18 cellular contexts compared by ENCODE assay signal in the genomic region with DNA sequence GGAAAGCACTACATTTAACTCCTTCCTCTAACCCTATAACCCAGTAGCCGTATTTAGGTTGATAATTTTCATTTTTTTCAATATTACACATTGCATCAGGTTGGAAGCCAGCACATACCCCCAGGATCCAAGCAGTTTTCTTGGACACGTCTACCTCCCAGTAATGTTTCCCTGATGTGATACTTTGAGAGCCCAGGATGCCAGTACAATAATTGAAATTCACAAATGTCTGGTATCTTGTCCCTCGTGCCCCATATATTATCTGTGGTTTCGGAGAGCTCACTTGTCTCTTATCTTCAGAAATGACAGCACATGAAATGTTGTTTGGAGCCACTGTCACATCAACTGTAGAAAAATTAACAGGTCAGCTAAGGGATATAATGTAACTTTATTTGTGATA. TPM values are rescaled to one million over a fixed set of nuclear protein-coding genes. Genes with fewer than 3 reads are reported as not detected.
DNase-seq lines count a peak whose midpoint lies in the region; ATAC-seq, FAIRE-seq and TF ChIP-seq lines count a peak whose summit lies in the region.
"Had no signal": no experiment of that assay in that cellular context is flagged by ENCODE, and none has a peak within 500 bp of the region (broad histone marks: within the 10 kb centered on the region; RNA-seq: fewer than 3 reads in every experiment).

No MANE protein-coding gene starts in this region.

- no peak for TF ChIP-seq CTCF in mesothelial cell of epicardium (IDR thresholded peaks at IDR 0.05; ENCODE audit: unreplicated experiment)

- no peak overlapping the region for H3K4me3 Mint-ChIP-seq in activated CD4-positive, alpha-beta T cell treated with anti-CD3 and anti-CD28 coated beads, Interleukin-2, amount 10 ng/mL, durations not matched to agents 24 days and 14 days
- H3K4me3 Mint-ChIP-seq in activated naive CD8-positive, alpha-beta T cell = no peak overlapping the region
- no peak overlapping the region for H3K4me3 Mint-ChIP-seq in activated naive CD8-positive, alpha-beta T cell treated with anti-CD3 and anti-CD28 coated beads, Interleukin-2, amount 50 U/mL, for 24 hours
- no peak overlapping the region for H3K4me3 Mint-ChIP-seq in mesothelial cell of epicardium
- H3K4me3 Mint-ChIP-seq: CD4-positive, alpha-beta T cell; H9 had no signal

- H3K27ac Mint-ChIP-seq in activated CD4-positive, alpha-beta T cell treated with anti-CD3 and anti-CD28 coated beads, Interleukin-2, amount 10 ng/mL, durations not matched to agents 24 days and 14 days = no peak overlapping the region
- H3K27ac Mint-ChIP-seq in activated naive CD8-positive, alpha-beta T cell = peak overlapping the region; percentile 3
- H3K27ac Mint-ChIP-seq in activated naive CD8-positive, alpha-beta T cell treated with anti-CD3 and anti-CD28 coated beads, Interleukin-2, amount 50 U/mL, for 24 hours = no peak overlapping the region
- H3K27ac Mint-ChIP-seq in mesothelial cell of epicardium = peak overlapping the region; percentile 8
- H3K27ac Mint-ChIP-seq: CD4-positive, alpha-beta T cell; H9 had no signal

- H3K36me3 Mint-ChIP-seq in activated CD4-positive, alpha-beta T cell treated with anti-CD3 and anti-CD28 coated beads, Interleukin-2, amount 10 ng/mL, durations not matched to agents 24 days and 14 days (ENCODE audit: low read depth) = peaks cover 27% of the 10 kb centered on the region
- peaks cover 5% of the 10 kb centered on the region for H3K36me3 Mint-ChIP-seq in activated naive CD8-positive, alpha-beta T cell
- peaks cover 19% of the 10 kb centered on the region for H3K36me3 Mint-ChIP-seq in activated naive CD8-positive, alpha-beta T cell treated with anti-CD3 and anti-CD28 coated beads, Interleukin-2, amount 50 U/mL, for 24 hours (ENCODE audit: low read depth)
- peaks cover 57% of the 10 kb centered on the region for H3K36me3 Mint-ChIP-seq in mesothelial cell of epicardium

- DNase-seq in activated CD4-positive, alpha-beta T cell treated with anti-CD3 and anti-CD28 coated beads, Interleukin-2, amount 10 ng/mL, durations not matched to agents 24 days and 14 days = peak; percentile 17
- no peak for DNase-seq in activated CD4-positive, alpha-beta T cell treated with anti-CD3 and anti-CD28 coated beads, Interleukin-2, amount 50 U/mL, for 4 hours
- no peak for DNase-seq in activated naive CD8-positive, alpha-beta T cell treated with anti-CD3 and anti-CD28 coated beads, Interleukin-2, amount 50 U/mL, for 24 hours
- DNase-seq in mesothelial cell of epicardium (ENCODE audit: low spot score in 2 of 2, unreplicated experiment in 2 of 2) = no peak
- no peak for DNase-seq in GM12892 (ENCODE audit: insufficient read length)
- DNase-seq in NCI-H2107 (lab: John Stamatoyannopoulos, UW) = no peak
- DNase-seq: AML-193; Caco-2; CD4-positive, alpha-beta T cell; DMS153; DMS79; GDM1; GOT3; H9; IMR-90 had no signal

- no peaks in the 10 kb centered on the region for H3K27me3 Mint-ChIP-seq in activated CD4-positive, alpha-beta T cell treated with anti-CD3 and anti-CD28 coated beads, Interleukin-2, amount 10 ng/mL, durations not matched to agents 24 days and 14 days
- H3K27me3 Mint-ChIP-seq in activated naive CD8-positive, alpha-beta T cell = no peaks in the 10 kb centered on the region
- no peaks in the 10 kb centered on the region for H3K27me3 Mint-ChIP-seq in activated naive CD8-positive, alpha-beta T cell treated with anti-CD3 and anti-CD28 coated beads, Interleukin-2, amount 50 U/mL, for 24 hours
- H3K27me3 Mint-ChIP-seq in mesothelial cell of epicardium (ENCODE audit: low read depth) = no peaks in the 10 kb centered on the region
- H3K27me3 Mint-ChIP-seq: CD4-positive, alpha-beta T cell had no signal

- TF ChIP-seq POLR2A in GM12892 (IDR thresholded peaks at IDR 0.05; ENCODE audit: low read depth, low read length) = no peak

- no peaks in the 10 kb centered on the region for H3K9me3 Mint-ChIP-seq in activated CD4-positive, alpha-beta T cell treated with anti-CD3 and anti-CD28 coated beads, Interleukin-2, amount 10 ng/mL, durations not matched to agents 24 days and 14 days
- no peaks in the 10 kb centered on the region for H3K9me3 Mint-ChIP-seq in activated naive CD8-positive, alpha-beta T cell (ENCODE audit: low read depth)
- no peaks in the 10 kb centered on the region for H3K9me3 Mint-ChIP-seq in activated naive CD8-positive, alpha-beta T cell treated with anti-CD3 and anti-CD28 coated beads, Interleukin-2, amount 50 U/mL, for 24 hours
- H3K9me3 Mint-ChIP-seq in mesothelial cell of epicardium = no peaks in the 10 kb centered on the region
- H3K9me3 Mint-ChIP-seq: CD4-positive, alpha-beta T cell; H9 had no signal

- intact Hi-C loops in activated CD4-positive, alpha-beta T cell treated with anti-CD3 and anti-CD28 coated beads, Interleukin-2, amount 10 ng/mL, durations not matched to agents 24 days and 14 days (cut with micrococcal nuclease) = no loop called here

- no peak for FAIRE-seq in GM12892 (lab: Jason Lieb, UNC)
- FAIRE-seq: A549, HTR-8/SVneo had no signal

- H3K4me1 Mint-ChIP-seq in activated CD4-positive, alpha-beta T cell treated with anti-CD3 and anti-CD28 coated beads, Interleukin-2, amount 10 ng/mL, durations not matched to agents 24 days and 14 days = no peaks in the 10 kb centered on the region
- no peaks in the 10 kb centered on the region for H3K4me1 Mint-ChIP-seq in activated naive CD8-positive, alpha-beta T cell (ENCODE audit: low read depth)
- no peaks in the 10 kb centered on the region for H3K4me1 Mint-ChIP-seq in activated naive CD8-positive, alpha-beta T cell treated with anti-CD3 and anti-CD28 coated beads, Interleukin-2, amount 50 U/mL, for 24 hours
- peaks cover 17% of the 10 kb centered on the region for H3K4me1 Mint-ChIP-seq in mesothelial cell of epicardium
- H3K4me1 Mint-ChIP-seq: H9 had no signal

- no peak for ATAC-seq in activated naive CD8-positive, alpha-beta T cell treated with anti-CD3 and anti-CD28 coated beads, Interleukin-2, amount 50 U/mL, for 24 hours
- ATAC-seq: A549 had no signal

RNA-seq across cellular contexts. Expression of a gene that starts 19.8 kb away (rescaled TPM):
- total RNA-seq in activated CD4-positive, alpha-beta T cell treated with anti-CD3 and anti-CD28 coated beads, Interleukin-2, amount 10 ng/mL, durations not matched to agents 24 days and 14 days = 9.3 and 9.7 TPM in 2 replicates
- 67.0 to 74.0 TPM (median 68.5 TPM) in 3 replicates for total RNA-seq in mesothelial cell of epicardium
- polyA plus RNA-seq in GM12892 (2012; ENCODE audit: missing spikeins) = 27.7 TPM

RNA-seq across cellular contexts. Expression of a gene that starts 24.5 kb away (rescaled TPM):
- total RNA-seq in activated CD4-positive, alpha-beta T cell treated with anti-CD3 and anti-CD28 coated beads, Interleukin-2, amount 10 ng/mL, durations not matched to agents 24 days and 14 days = 104 and 107 TPM in 2 replicates
- 45.8 to 52.1 TPM (median 50.9 TPM) in 3 replicates for total RNA-seq in mesothelial cell of epicardium
- polyA plus RNA-seq in GM12892 (2012; ENCODE audit: missing spikeins) = 250 TPM
- total RNA-seq: Caco-2 had no signal

RNA-seq across cellular contexts. Expression of a gene that starts 40.2 kb away (rescaled TPM):
- total RNA-seq in activated CD4-positive, alpha-beta T cell treated with anti-CD3 and anti-CD28 coated beads, Interleukin-2, amount 10 ng/mL, durations not matched to agents 24 days and 14 days = 5.3 TPM in 2 replicates
- 5.0 to 7.1 TPM (median 5.1 TPM) in 3 replicates for total RNA-seq in mesothelial cell of epicardium
- 24.7 TPM for polyA plus RNA-seq in GM12892 (2012; ENCODE audit: missing spikeins)

Comparison
In these comparisons a context has a peak if more than half of its experiments do, and no peak if none do; other contexts are left out.
1. H3K27ac Mint-ChIP-seq: peak in activated naive CD8-positive, alpha-beta T cell (single experiment) and mesothelial cell of epicardium (single experiment); none in activated CD4-positive, alpha-beta T cell treated with anti-CD3 and anti-CD28 coated beads, Interleukin-2, amount 10 ng/mL, durations not matched to agents 24 days and 14 days (single experiment) and activated naive CD8-positive, alpha-beta T cell treated with anti-CD3 and anti-CD28 coated beads, Interleukin-2, amount 50 U/mL, for 24 hours (single experiment).